22 cellular contexts compared by ENCODE assay signal in genomic region chr13:82698941-82699340, GRCh38.
DNase-seq lines count a peak whose midpoint lies in the region; ATAC-seq and TF ChIP-seq lines count a peak whose summit lies in the region.
"Had no signal": no experiment of that assay in that cellular context is flagged by ENCODE, and none has a peak within 500 bp of the region (broad histone marks: within the 10 kb centered on the region; RNA-seq: fewer than 3 reads in every experiment).

No MANE protein-coding gene starts in this region.

- peak overlapping the region; percentile 67 for H3K27ac Mint-ChIP-seq in MCF 10A (ENCODE audit: low read depth, unreplicated experiment)
- no peak overlapping the region for H3K27ac Mint-ChIP-seq in activated CD8-positive, alpha-beta memory T cell treated with anti-CD3 and anti-CD28 coated beads, Interleukin-2, amount 10 ng/mL, durations not matched to agents 7 days and 5 days
- H3K27ac Mint-ChIP-seq: CD4-positive, alpha-beta T cell had no signal

- no peaks in the 10 kb centered on the region for H3K27me3 ChIP-seq in breast epithelium
- H3K27me3 ChIP-seq: BLaER1, SJCRH30 had no signal

- CTCF ChIA-PET in MCF 10A (lab: Yijun Ruan, JAX): no interaction called here
- CTCF ChIA-PET in HEK293T (lab: Yijun Ruan, JAX): no interaction called here
- CTCF ChIA-PET in activated CD8-positive, alpha-beta memory T cell treated with anti-CD3 and anti-CD28 coated beads, Interleukin-2, amount 10 ng/mL, durations not matched to agents 7 days and 5 days (lab: Charles Lee): no interaction called here

- POLR2A ChIA-PET in MCF 10A (lab: Yijun Ruan, JAX) (interaction anchor here (1.0 kb wide), 1 partner anchor 9 kb away, joined by 3 read pairs; no protein-coding TSS in a partner anchor), HEK293T (lab: Yijun Ruan, JAX) (no interaction called here)

- ATAC-seq in activated CD8-positive, alpha-beta memory T cell treated with anti-CD3 and anti-CD28 coated beads, Interleukin-2, amount 10 ng/mL, durations not matched to agents 7 days and 5 days: no peak
- ATAC-seq: A549, HCT116 had no signal

- H3K27ac ChIP-seq in breast epithelium: no peak overlapping the region
- H3K27ac ChIP-seq: A549, BLaER1, KMS-11, SJCRH30 had no signal

- intact Hi-C loops in MCF 10A (cut with micrococcal nuclease): no loop called here
- intact Hi-C loops in breast epithelium (cut with DNase I; ENCODE audit: low total_unique reads): no loop called here

- H3K36me3 Mint-ChIP-seq in MCF 10A (ENCODE audit: insufficient read depth, unreplicated experiment): no peaks in the 10 kb centered on the region
- H3K36me3 Mint-ChIP-seq in activated CD8-positive, alpha-beta memory T cell treated with anti-CD3 and anti-CD28 coated beads, Interleukin-2, amount 10 ng/mL, durations not matched to agents 7 days and 5 days: no peaks in the 10 kb centered on the region

- no peaks in the 10 kb centered on the region for H3K36me3 ChIP-seq in breast epithelium
- H3K36me3 ChIP-seq: BLaER1, SJCRH30 had no signal

- peak; percentile 9 for DNase-seq in MCF 10A (ENCODE audit: unreplicated experiment)
- no peak for DNase-seq in breast epithelium (ENCODE audit: low spot score in 2 of 2)
- peak; percentile 42 for DNase-seq in NCI-H510A treated with DMSO at 0.1 percent for 48 hours (lab: John Stamatoyannopoulos, UW)
- peak; percentile 12 for DNase-seq in fibroblast of gingiva (ENCODE audit: low read depth)
- DNase-seq in NCI-H774 (lab: John Stamatoyannopoulos, UW): no peak
- no peak for DNase-seq in HEK293T (ENCODE audit: extremely low spot score)
- DNase-seq in activated CD8-positive, alpha-beta memory T cell treated with anti-CD3 and anti-CD28 coated beads, Interleukin-2, amount 10 ng/mL, durations not matched to agents 7 days and 5 days: no peak
- DNase-seq: CD4-positive, alpha-beta T cell; COR-L47; DMS 273 treated with DMSO at 0.1 percent for 48 hours; GDM1; IMR-90; NCI-H1105; NCI-H146; NCI-H2029; NCI-H446 treated with DMSO at 0.1 percent for 48 hours; NCI-H82; SJCRH30 had no signal

- H3K27me3 Mint-ChIP-seq in MCF 10A (ENCODE audit: insufficient read depth, unreplicated experiment): no peaks in the 10 kb centered on the region
- H3K27me3 Mint-ChIP-seq in activated CD8-positive, alpha-beta memory T cell treated with anti-CD3 and anti-CD28 coated beads, Interleukin-2, amount 10 ng/mL, durations not matched to agents 7 days and 5 days: no peaks in the 10 kb centered on the region
- H3K27me3 Mint-ChIP-seq: CD4-positive, alpha-beta T cell had no signal

- peaks cover 12% of the 10 kb centered on the region for H3K4me1 Mint-ChIP-seq in MCF 10A (ENCODE audit: insufficient read depth, unreplicated experiment)
- H3K4me1 Mint-ChIP-seq in activated CD8-positive, alpha-beta memory T cell treated with anti-CD3 and anti-CD28 coated beads, Interleukin-2, amount 10 ng/mL, durations not matched to agents 7 days and 5 days: no peaks in the 10 kb centered on the region

- H3K4me3 ChIP-seq in breast epithelium: no peak overlapping the region
- H3K4me3 ChIP-seq: A549, BLaER1, SJCRH30 had no signal

- TF ChIP-seq CTCF in MCF 10A (IDR thresholded peaks at IDR 0.05; ENCODE audit: unreplicated experiment) (no peak), breast epithelium (IDR thresholded peaks at IDR 0.05) (no peak)

- TF ChIP-seq POLR2A in breast epithelium (IDR thresholded peaks at IDR 0.05): no peak

- BruUV-seq in MCF 10A (replicated peaks; lab: Mats Ljungman, UMichigan): no TSS peak

- no peaks in the 10 kb centered on the region for H3K9me3 ChIP-seq in breast epithelium
- H3K9me3 ChIP-seq: A549, BLaER1, SJCRH30 had no signal

- H3K4me3 Mint-ChIP-seq in MCF 10A (ENCODE audit: unreplicated experiment): no peak overlapping the region
- no peak overlapping the region for H3K4me3 Mint-ChIP-seq in activated CD8-positive, alpha-beta memory T cell treated with anti-CD3 and anti-CD28 coated beads, Interleukin-2, amount 10 ng/mL, durations not matched to agents 7 days and 5 days
- H3K4me3 Mint-ChIP-seq: CD4-positive, alpha-beta T cell had no signal

- H3K4me1 ChIP-seq in breast epithelium: no peaks in the 10 kb centered on the region
- H3K4me1 ChIP-seq: A549, BLaER1, SJCRH30 had no signal

- no peaks in the 10 kb centered on the region for H3K9me3 Mint-ChIP-seq in MCF 10A (ENCODE audit: unreplicated experiment)
- H3K9me3 Mint-ChIP-seq in activated CD8-positive, alpha-beta memory T cell treated with anti-CD3 and anti-CD28 coated beads, Interleukin-2, amount 10 ng/mL, durations not matched to agents 7 days and 5 days (ENCODE audit: low read depth): no peaks in the 10 kb centered on the region
- H3K9me3 Mint-ChIP-seq: CD4-positive, alpha-beta T cell had no signal

TF ChIP-seq in HEK293T, 16 proteins besides CTCF, POLR2A, EP300 and RAD21:
- no peak for TF ChIP-seq BHLHE40 (IDR thresholded peaks at IDR 0.05; ENCODE audit: borderline replicate concordance)
- no peak for TF ChIP-seq SUZ12 (IDR thresholded peaks at IDR 0.05)
- no peak for TF ChIP-seq ELF4 (IDR thresholded peaks at IDR 0.05)
- TF ChIP-seq ARNT (IDR thresholded peaks at IDR 0.05): no peak
- no peak for TF ChIP-seq FOXM1 (IDR thresholded peaks at IDR 0.05; ENCODE audit: borderline replicate concordance)
- no peak for TF ChIP-seq HDGF (IDR thresholded peaks at IDR 0.05; ENCODE audit: borderline replicate concordance)
- TF ChIP-seq SP1 (IDR thresholded peaks at IDR 0.05): no peak
- no peak for TF ChIP-seq ZNF384 (IDR thresholded peaks at IDR 0.05)
- TF ChIP-seq TARDBP (IDR thresholded peaks at IDR 0.05): no peak
- TF ChIP-seq, protein P1, sequence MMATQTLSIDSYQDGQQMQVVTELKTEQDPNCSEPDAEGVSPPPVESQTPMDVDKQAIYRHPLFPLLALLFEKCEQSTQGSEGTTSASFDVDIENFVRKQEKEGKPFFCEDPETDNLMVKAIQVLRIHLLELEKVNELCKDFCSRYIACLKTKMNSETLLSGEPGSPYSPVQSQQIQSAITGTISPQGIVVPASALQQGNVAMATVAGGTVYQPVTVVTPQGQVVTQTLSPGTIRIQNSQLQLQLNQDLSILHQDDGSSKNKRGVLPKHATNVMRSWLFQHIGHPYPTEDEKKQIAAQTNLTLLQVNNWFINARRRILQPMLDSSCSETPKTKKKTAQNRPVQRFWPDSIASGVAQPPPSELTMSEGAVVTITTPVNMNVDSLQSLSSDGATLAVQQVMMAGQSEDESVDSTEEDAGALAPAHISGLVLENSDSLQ (IDR thresholded peaks at IDR 0.05): no peak

Comparison
In these comparisons a context has a peak if more than half of its experiments do, and no peak if none do; other contexts are left out.
1. DNase-seq: peak in MCF 10A (single experiment), NCI-H510A treated with DMSO at 0.1 percent for 48 hours (single experiment) and fibroblast of gingiva (single experiment); none in breast epithelium (0 of 2), NCI-H774 (single experiment), HEK293T (single experiment) and activated CD8-positive, alpha-beta memory T cell treated with anti-CD3 and anti-CD28 coated beads, Interleukin-2, amount 10 ng/mL, durations not matched to agents 7 days and 5 days (single experiment).